Comparison of ENCODE assay signal across 12 cellular contexts in the genomic region with DNA sequence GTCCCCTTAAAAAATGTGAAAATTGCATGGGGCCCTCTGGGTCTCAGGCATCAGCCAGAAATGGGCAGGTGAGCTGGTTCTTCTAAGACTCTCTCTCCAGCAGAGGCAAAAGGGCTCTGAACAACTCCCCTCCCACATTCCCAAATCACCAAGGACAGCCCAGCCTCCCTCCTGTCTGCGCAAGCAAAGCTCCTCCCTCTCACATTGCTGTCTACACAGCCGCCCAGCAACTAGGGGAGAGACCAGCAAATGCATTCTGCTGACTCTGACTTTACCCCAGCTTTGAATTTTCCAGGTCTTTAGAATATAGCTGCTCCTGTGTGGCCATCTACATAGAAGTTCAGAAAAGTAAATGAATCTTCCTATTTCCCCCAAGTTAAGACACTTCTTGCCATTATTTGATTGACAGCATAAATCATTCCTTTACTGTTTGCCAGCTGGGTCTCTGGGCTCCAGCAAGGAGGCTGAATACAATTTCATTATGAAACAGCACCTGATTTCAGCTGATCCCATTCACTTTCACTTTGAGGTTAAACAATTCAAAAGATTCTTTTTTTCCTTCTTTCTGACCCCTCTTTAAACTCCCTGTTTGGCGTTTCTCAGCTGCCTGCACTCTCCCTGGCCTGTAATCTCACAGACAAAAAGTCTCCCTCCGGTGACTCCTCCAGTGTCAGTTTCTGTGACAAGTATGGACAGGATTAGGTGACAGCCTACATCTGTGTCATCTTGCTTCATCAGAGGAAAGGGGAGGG.
DNase-seq lines count a peak whose midpoint lies in the region; ATAC-seq and TF ChIP-seq lines count a peak whose summit lies in the region.
"Had no signal": no experiment of that assay in that cellular context is flagged by ENCODE, and none has a peak within 500 bp of the region (broad histone marks: within the 10 kb centered on the region; RNA-seq: fewer than 3 reads in every experiment).

No MANE protein-coding gene starts in this region.

- H3K27ac Mint-ChIP-seq in stimulated activated naive CD8-positive, alpha-beta T cell treated with anti-CD3 and anti-CD28 coated beads, Interleukin-15, amount 100 ng/mL, for 72 hours = no peak overlapping the region
- H3K27ac Mint-ChIP-seq in endothelial cell (ENCODE audit: unreplicated experiment) = no peak overlapping the region

- H3K9me3 Mint-ChIP-seq in stimulated activated naive CD8-positive, alpha-beta T cell treated with anti-CD3 and anti-CD28 coated beads, Interleukin-15, amount 100 ng/mL, for 72 hours = no peaks in the 10 kb centered on the region
- no peaks in the 10 kb centered on the region for H3K9me3 Mint-ChIP-seq in endothelial cell (ENCODE audit: unreplicated experiment)
- H3K9me3 Mint-ChIP-seq: activated T-cell treated with anti-CD3 and anti-CD28 coated beads, Interleukin-2, amount 50 U/mL, for 4 hours had no signal

- no peaks in the 10 kb centered on the region for H3K4me1 ChIP-seq in mucosa of descending colon (ENCODE audit: low read depth)

- H3K4me3 ChIP-seq in mucosa of descending colon = no peak overlapping the region

- intact Hi-C loops in mucosa of descending colon (cut with DNase I, micrococcal nuclease) = no loop called here

- H3K27me3 Mint-ChIP-seq in stimulated activated naive CD8-positive, alpha-beta T cell treated with anti-CD3 and anti-CD28 coated beads, Interleukin-15, amount 100 ng/mL, for 72 hours = no peaks in the 10 kb centered on the region
- no peaks in the 10 kb centered on the region for H3K27me3 Mint-ChIP-seq in endothelial cell (ENCODE audit: unreplicated experiment)

- no peaks in the 10 kb centered on the region for H3K4me1 Mint-ChIP-seq in stimulated activated naive CD8-positive, alpha-beta T cell treated with anti-CD3 and anti-CD28 coated beads, Interleukin-15, amount 100 ng/mL, for 72 hours
- no peaks in the 10 kb centered on the region for H3K4me1 Mint-ChIP-seq in endothelial cell (ENCODE audit: unreplicated experiment)

- H3K36me3 Mint-ChIP-seq in endothelial cell (ENCODE audit: low read depth, unreplicated experiment) = no peaks in the 10 kb centered on the region

- no peaks in the 10 kb centered on the region for H3K9me3 ChIP-seq in mucosa of descending colon

- no peak for TF ChIP-seq CTCF in endothelial cell (IDR thresholded peaks at IDR 0.05; ENCODE audit: unreplicated experiment)
- TF ChIP-seq CTCF in mucosa of descending colon (IDR thresholded peaks at IDR 0.05) = no peak

- H3K36me3 ChIP-seq in mucosa of descending colon (ENCODE audit: low read depth) = no peaks in the 10 kb centered on the region

- peak; percentile 49 for ATAC-seq in stimulated activated naive CD8-positive, alpha-beta T cell treated with anti-CD3 and anti-CD28 coated beads, Interleukin-15, amount 100 ng/mL, for 72 hours
- ATAC-seq in stimulated activated naive CD8-positive, alpha-beta T cell treated with anti-CD3 and anti-CD28 coated beads, Interleukin-15, Interleukin-2, amounts not matched to agents 100 U/mL and 50 U/mL, for 24 hours = no peak
- ATAC-seq in mucosa of descending colon (peak; percentile 25), GM21367 (IDR thresholded peaks at IDR 0.05; ENCODE audit: unreplicated experiment) (no peak)

- H3K4me3 Mint-ChIP-seq in stimulated activated naive CD8-positive, alpha-beta T cell treated with anti-CD3 and anti-CD28 coated beads, Interleukin-15, amount 100 ng/mL, for 72 hours = no peak overlapping the region
- H3K4me3 Mint-ChIP-seq in endothelial cell (ENCODE audit: unreplicated experiment) = no peak overlapping the region
- H3K4me3 Mint-ChIP-seq: activated T-cell treated with anti-CD3 and anti-CD28 coated beads, Interleukin-2, amount 50 U/mL, for 4 hours had no signal

- no peak for DNase-seq in stimulated activated naive CD8-positive, alpha-beta T cell treated with anti-CD3 and anti-CD28 coated beads, Interleukin-15, amount 100 ng/mL, for 72 hours
- no peak for DNase-seq in stimulated activated naive CD8-positive, alpha-beta T cell treated with anti-CD3 and anti-CD28 coated beads, Interleukin-15, Interleukin-2, amounts not matched to agents 100 U/mL and 50 U/mL, for 24 hours
- DNase-seq in endothelial cell (ENCODE audit: low spot score) (peak; percentile 14), mucosa of descending colon (no peak), activated gamma-delta T cell treated with Interleukin-2 at 50 U/mL for 16 hours (no peak), SW 1271 (lab: John Stamatoyannopoulos, UW) (no peak), C1 segment of cervical spinal cord (lab: John Stamatoyannopoulos, UW) (no peak)
- DNase-seq: activated T-cell treated with anti-CD3 and anti-CD28 coated beads, Interleukin-2, amount 50 U/mL, for 4 hours; AML-193; NCI-H2029; T-helper 2 cell had no signal

Comparison
In these comparisons a context has a peak if more than half of its experiments do, and no peak if none do; other contexts are left out.
1. ATAC-seq: peak in stimulated activated naive CD8-positive, alpha-beta T cell treated with anti-CD3 and anti-CD28 coated beads, Interleukin-15, amount 100 ng/mL, for 72 hours (single experiment) and mucosa of descending colon (single experiment); none in stimulated activated naive CD8-positive, alpha-beta T cell treated with anti-CD3 and anti-CD28 coated beads, Interleukin-15, Interleukin-2, amounts not matched to agents 100 U/mL and 50 U/mL, for 24 hours (single experiment) and GM21367 (single experiment).